18 cellular contexts compared by ENCODE assay signal in genomic region chr7:100574362-100575205, GRCh38. TPM values are rescaled to one million over a fixed set of nuclear protein-coding genes. Genes with fewer than 3 reads are reported as not detected.
"Had no signal": no experiment of that assay in that cellular context is flagged by ENCODE, and none has a peak within 500 bp of the region (broad histone marks: within the 10 kb centered on the region; RNA-seq: fewer than 3 reads in every experiment).

No MANE protein-coding gene starts in this region.

- FAIRE-seq: kidney, TTC549 had no signal

- DNase-seq: activated CD4-positive, alpha-beta T cell treated with anti-CD3 and anti-CD28 coated beads, Interleukin-2, amount 50 U/mL, for 48 hours; activated naive CD8-positive, alpha-beta T cell treated with anti-CD3 and anti-CD28 coated beads, Interleukin-2, amount 10 ng/mL, durations not matched to agents 7 days and 5 days; dermis blood vessel endothelial cell; effector memory CD8-positive, alpha-beta T cell; foreskin keratinocyte; glutamatergic neuron; kidney; left ventricle myocardium inferior; mammary epithelial cell; sigmoid colon; stimulated activated CD8-positive, alpha-beta memory T cell treated with anti-CD3 and anti-CD28 coated beads, Interleukin-4, amount 100 ng/mL, for 48 hours; stimulated activated naive CD4-positive, alpha-beta T cell; transverse colon had no signal

- H3K27me3 ChIP-seq: cardiac muscle cell had no signal

- H3K27ac ChIP-seq: cardiac muscle cell, epithelial cell of prostate, foreskin keratinocyte, left ventricle myocardium inferior, parathyroid adenoma, sigmoid colon, transverse colon had no signal

- H3K9ac ChIP-seq: parathyroid adenoma had no signal

- H2AFZ ChIP-seq: parathyroid adenoma had no signal

- H3K4me1 ChIP-seq: foreskin keratinocyte, parathyroid adenoma had no signal

- ATAC-seq: effector memory CD8-positive, alpha-beta T cell; foreskin keratinocyte had no signal

- H3K9me3 ChIP-seq: left ventricle myocardium inferior, sigmoid colon, transverse colon had no signal

- H3K79me2 ChIP-seq: parathyroid adenoma had no signal

- H3K4me3 ChIP-seq: cardiac muscle cell, left ventricle myocardium inferior, sigmoid colon, transverse colon had no signal

RNA-seq across cellular contexts. Expression of gene SAP25, which starts 0.9 kb away (rescaled TPM):
- total RNA-seq: dermis blood vessel endothelial cell, fibroblast of lung, foreskin keratinocyte had no signal

RNA-seq across cellular contexts. Expression of gene FBXO24, which starts 11.5 kb away (rescaled TPM):
- total RNA-seq: dermis blood vessel endothelial cell had no signal
